ENCODE assay signal across 8 cellular contexts in the genomic region with DNA sequence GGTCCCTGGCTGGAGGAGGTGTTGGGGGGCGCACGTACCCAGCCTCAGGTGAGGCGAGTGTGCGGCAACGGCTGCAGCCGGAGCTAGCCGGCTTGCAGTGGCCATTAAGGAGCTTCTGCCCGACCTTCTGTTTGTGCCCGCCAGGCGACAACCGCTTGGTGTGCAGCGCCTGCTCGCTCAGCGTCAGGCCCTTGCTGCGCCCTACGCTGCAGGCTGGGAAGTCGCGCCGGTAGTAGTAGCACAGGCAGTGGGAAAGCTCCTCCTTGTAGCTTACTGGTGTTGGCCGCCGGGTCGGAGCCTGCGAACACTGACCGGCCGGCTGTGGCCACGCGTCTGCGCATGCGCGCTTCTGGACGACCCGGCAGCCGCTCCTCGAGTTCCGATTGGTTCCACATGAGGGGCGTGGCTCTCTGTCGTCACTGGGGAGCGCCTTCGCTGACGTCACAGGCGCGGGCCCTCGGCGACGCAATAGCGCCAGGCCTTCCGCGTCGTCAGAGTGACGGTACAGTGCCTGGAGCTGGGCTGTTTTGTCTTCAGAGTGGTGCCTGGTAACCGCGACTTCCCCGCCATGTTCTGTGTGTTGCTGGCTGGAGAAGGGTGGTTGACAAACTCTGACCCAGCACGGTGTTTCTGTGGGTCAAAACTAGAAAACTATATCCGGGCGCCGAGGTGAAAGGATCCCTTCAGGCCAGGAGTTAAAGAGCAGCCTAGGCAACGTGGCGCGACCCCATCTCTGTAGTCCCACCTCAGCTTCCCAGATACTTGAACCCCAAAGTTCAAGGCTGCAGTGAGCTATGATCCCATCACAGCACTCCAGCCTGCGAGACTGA.
DNase-seq lines count a peak whose midpoint lies in the region; ATAC-seq, FAIRE-seq and TF ChIP-seq lines count a peak whose summit lies in the region.

No MANE protein-coding gene starts in this region.

- peak; percentile 48 for TF ChIP-seq CTCF in left ventricle myocardium inferior (IDR thresholded peaks at IDR 0.05; ENCODE audit: borderline replicate concordance)
- peak in 2 of 4 experiments; percentile 35 to 48 for TF ChIP-seq CTCF in prostate gland (IDR thresholded peaks at IDR 0.05)

- H3K27me3 ChIP-seq in left ventricle myocardium inferior (ENCODE audit: low read depth), result no peaks in the 10 kb centered on the region
- no peaks in the 10 kb centered on the region for H3K27me3 ChIP-seq in prostate gland (replicated peaks; ENCODE audit: insufficient read depth)

- ATAC-seq in HG02840 (IDR thresholded peaks at IDR 0.05; ENCODE audit: low FRiP score, unreplicated experiment) (peak; percentile 91), T-cell (replicated peaks in 1 of 4) (peak; percentile 89 to 92 (median 90))

- FAIRE-seq in GM12891 (lab: Jason Lieb, UNC), result peak; percentile 98
- peak; percentile 78 for FAIRE-seq in urothelium cell line (lab: Jason Lieb, UNC)

- peak overlapping the region; percentile 91 to 98 (median 96) for H3K4me3 Mint-ChIP-seq in T-cell

- H3K27me3 Mint-ChIP-seq in T-cell, result no peaks in the 10 kb centered on the region

- CTCF ChIA-PET in T-cell (lab: Charles Lee), result interaction anchor here (0.6 to 1.7 kb wide), 11 partner anchors 28 to 431 kb away, joined by 3 to 6 read pairs (median 3); a partner anchor contains a TSS

- peak; percentile 96 for DNase-seq in GM12891 (ENCODE audit: insufficient read length, low spot score)
- peak; percentile 71 for DNase-seq in NCI-H1436 treated with DMSO at 0.1 percent for 48 hours (lab: John Stamatoyannopoulos, UW)
- DNase-seq in T-cell, result peak; percentile 92 to 100 (median 98)
- peak; percentile 96 for DNase-seq in amniotic stem cell (lab: John Stamatoyannopoulos, UW)
- peak; percentile 98 for DNase-seq in left ventricle myocardium inferior
- DNase-seq in prostate gland (ENCODE audit: low spot score), result peak; percentile 96
- peak; percentile 99 for DNase-seq in urothelium cell line (ENCODE audit: low spot score)

- intact Hi-C loops in left ventricle myocardium inferior (cut with micrococcal nuclease) (no loop called here), prostate gland (cut with DNase I) (loop anchor here (10.0 kb wide), 3 partner anchors 100 to 190 kb away; a partner anchor contains a TSS)

- H3K9me3 ChIP-seq in left ventricle myocardium inferior (replicated peaks) (no peaks in the 10 kb centered on the region), prostate gland (no peaks in the 10 kb centered on the region)

- no peaks in the 10 kb centered on the region for H3K9me3 Mint-ChIP-seq in T-cell

- peaks cover 20 to 31% (median 27%) of the 10 kb centered on the region in 3 donors for H3K4me1 Mint-ChIP-seq in T-cell

- TF ChIP-seq POLR2A in GM12891 (IDR thresholded peaks at IDR 0.05; ENCODE audit: low read depth, low read length) (peak; percentile 79), prostate gland (IDR thresholded peaks at IDR 0.05) (peak; percentile 90)

- peak overlapping the region; percentile 98 to 100 for H3K27ac Mint-ChIP-seq in T-cell

- H3K36me3 ChIP-seq in left ventricle myocardium inferior (no peaks in the 10 kb centered on the region), prostate gland (no peaks in the 10 kb centered on the region)

- peak overlapping the region; percentile 91 for H3K4me3 ChIP-seq in left ventricle myocardium inferior
- H3K4me3 ChIP-seq in prostate gland, result peak overlapping the region; percentile 62 to 83

- H3K27ac ChIP-seq in left ventricle myocardium inferior (replicated peaks) (peak overlapping the region; percentile 93), prostate gland (peak overlapping the region; percentile 91 to 94)

- H3K4me1 ChIP-seq in left ventricle myocardium inferior, result peaks cover 23% of the 10 kb centered on the region
- H3K4me1 ChIP-seq in prostate gland (replicated peaks), result peaks cover 3% of the 10 kb centered on the region

- no peaks in the 10 kb centered on the region for H3K36me3 Mint-ChIP-seq in T-cell

- POLR2A ChIA-PET in T-cell (lab: Charles Lee), result interaction anchor here (0.5 to 2.0 kb wide), 12 partner anchors 11 to 814 kb away, joined by 3 to 14 read pairs (median 4); a partner anchor contains a TSS

- under 1% methylated on average over 61 of the region's 61 CpGs for WGBS in prostate gland

TF ChIP-seq in GM12891, 5 proteins besides CTCF, POLR2A, EP300 and RAD21:
- TF ChIP-seq POU2F2 (IDR thresholded peaks at IDR 0.05; ENCODE audit: low read depth, low read length) (peak; percentile 3; the same call in 1 of the 2 replicates), POLR2AphosphoS5 (IDR thresholded peaks at IDR 0.05; ENCODE audit: low read depth, low read length) (peak; percentile 79), SPI1 (IDR thresholded peaks at IDR 0.05; ENCODE audit: low read depth, low read length) (no peak), PAX5 (IDR thresholded peaks at IDR 0.05; ENCODE audit: insufficient read depth, low read length, severe bottlenecking) (peak; percentile 33), TAF1 (IDR thresholded peaks at IDR 0.05; ENCODE audit: low read depth, low read length) (0 out of 2 replicates have a peak, but pooled peaks have one; percentile 56)
TF ChIP-seq in GM12891: peak in this region for 4.

Comparison
In these comparisons a context has a peak if more than half of its experiments do, and no peak if none do; other contexts are left out.
1. Peak in every context shown above with its lines: DNase-seq, ATAC-seq, H3K4me3 ChIP-seq and H3K27ac ChIP-seq.